Comparison of ENCODE assay signal across 11 cellular contexts in genomic region chr20:50799890-50800550, GRCh38. TPM values are rescaled to one million over a fixed set of nuclear protein-coding genes. Genes with fewer than 3 reads are reported as not detected.
A peak's percentile ranks its signal among the peaks of the same experiment; 100 is the strongest.
DNase-seq lines count a peak whose midpoint lies in the region; ATAC-seq and TF ChIP-seq lines count a peak whose summit lies in the region.
"Had no signal": no experiment of that assay in that cellular context is flagged by ENCODE, and none has a peak within 500 bp of the region (broad histone marks: within the 10 kb centered on the region; RNA-seq: fewer than 3 reads in every experiment).

No MANE protein-coding gene starts in this region.

- peak overlapping the region; percentile 54 for H3K27ac Mint-ChIP-seq in nephron progenitor cell
- no peak overlapping the region for H3K27ac Mint-ChIP-seq in activated T-cell treated with anti-CD3 and anti-CD28 coated beads, Interleukin-2, amount 50 U/mL, for 72 hours
- H3K27ac Mint-ChIP-seq: activated CD4-positive, alpha-beta memory T cell treated with anti-CD3 and anti-CD28 coated beads for 36 hours; nephron had no signal

- TF ChIP-seq RAD21 in SK-N-SH (IDR thresholded peaks at IDR 0.05; ENCODE audit: low read length) = no peak

- H4K20me1 ChIP-seq in SK-N-SH (ENCODE audit: insufficient read depth) (no peaks in the 10 kb centered on the region), GM23248 (ENCODE audit: insufficient read depth) (no peaks in the 10 kb centered on the region)

- H3K79me2 ChIP-seq in SK-N-SH (ENCODE audit: insufficient read depth) (peaks cover 24% of the 10 kb centered on the region), GM23248 (ENCODE audit: insufficient read depth) (peaks cover 13% of the 10 kb centered on the region)

- DNase-seq in SK-N-SH = no peak
- DNase-seq in nephron progenitor cell = no peak
- no peak for DNase-seq in GM23248
- no peak for DNase-seq in activated T-cell treated with anti-CD3 and anti-CD28 coated beads, Interleukin-2, amount 50 U/mL, for 72 hours
- no peak for DNase-seq in putamen (ENCODE audit: low spot score)
- DNase-seq: activated CD4-positive, alpha-beta memory T cell treated with anti-CD3 and anti-CD28 coated beads for 36 hours had no signal

- H3K4me3 ChIP-seq in SK-N-SH (ENCODE audit: low read depth in 2 of 2, low read length in 1 of 2) (no peak overlapping the region), GM23248 (no peak overlapping the region)

- H3K9ac ChIP-seq in SK-N-SH (no peak overlapping the region), GM23248 (no peak overlapping the region)

- POLR2A ChIA-PET in SK-N-SH (lab: Yijun Ruan, JAX) = no interaction called here

- no peaks in the 10 kb centered on the region for H3K9me2 ChIP-seq in SK-N-SH
- no peaks in the 10 kb centered on the region for H3K9me2 ChIP-seq in GM23248 (ENCODE audit: insufficient read depth)

- H3K4me2 ChIP-seq in SK-N-SH = no peak overlapping the region
- no peak overlapping the region for H3K4me2 ChIP-seq in GM23248 (ENCODE audit: unreplicated experiment)

- TF ChIP-seq EP300 in SK-N-SH (IDR thresholded peaks at IDR 0.05; ENCODE audit: borderline replicate concordance in 1 of 2, low read depth in 1 of 2, low read length in 1 of 2) = no peak

- H3K27me3 ChIP-seq in SK-N-SH (ENCODE audit: insufficient read depth) (no peaks in the 10 kb centered on the region), GM23248 (replicated peaks; ENCODE audit: insufficient read depth) (no peaks in the 10 kb centered on the region)

- no peaks in the 10 kb centered on the region for H3K36me3 Mint-ChIP-seq in nephron progenitor cell (ENCODE audit: low read depth)
- H3K36me3 Mint-ChIP-seq in activated T-cell treated with anti-CD3 and anti-CD28 coated beads, Interleukin-2, amount 50 U/mL, for 72 hours (ENCODE audit: insufficient read depth in 2 of 2) = peaks cover 0 to 2% of the 10 kb centered on the region in 2 donors
- H3K36me3 Mint-ChIP-seq: activated CD4-positive, alpha-beta memory T cell treated with anti-CD3 and anti-CD28 coated beads for 36 hours had no signal

- H3K27ac ChIP-seq in SK-N-SH (ENCODE audit: low read depth in 2 of 2, low read length in 1 of 2) (no peak overlapping the region), GM23248 (no peak overlapping the region)
- H3K27ac ChIP-seq: 22Rv1 had no signal

- WGBS in SK-N-SH (ENCODE audit: low lambda C conversion rate) = 94% methylated on average over 8 of the region's 8 CpGs
- WGBS in GM23248 (ENCODE audit: low coverage in 1 of 2, low lambda C conversion rate in 2 of 2, missing lambda C conversion rate in 2 of 2), 2 experiments = 89 to 92% methylated on average over 8 of the region's 8 CpGs

- H3K36me3 ChIP-seq in SK-N-SH (replicated peaks in 1 of 2; ENCODE audit: control insufficient read depth in 1 of 2, insufficient read depth in 2 of 2, low read length in 1 of 2) (no peaks in the 10 kb centered on the region), GM23248 (ENCODE audit: low read depth) (no peaks in the 10 kb centered on the region)

- no peaks in the 10 kb centered on the region for H3F3A ChIP-seq in SK-N-SH (replicated peaks; ENCODE audit: insufficient read depth)
- H3F3A ChIP-seq in GM23248 (ENCODE audit: insufficient read depth) = no peaks in the 10 kb centered on the region

- CTCF ChIA-PET in SK-N-SH (lab: Yijun Ruan, JAX) = interaction anchor here (0.5 to 1.6 kb wide), 5 partner anchors 9 to 131 kb away, joined by 3 to 7 read pairs (median 3); partner anchors contain the start of gene ADNP

- in situ Hi-C loops in GM23248 (cut with MboI) = loop anchor here (10.0 to 25.0 kb wide), 2 partner anchors 135 to 512 kb away; partner anchors contain the start of gene ADNP

- ATAC-seq in SK-N-SH treated with all-trans-retinoic acid at 6 μM for 48 hours (no peak), GM21526 (IDR thresholded peaks at IDR 0.05; ENCODE audit: low FRiP score, unreplicated experiment) (peak; percentile 41), HG03442 (IDR thresholded peaks at IDR 0.05; ENCODE audit: unreplicated experiment) (peak; percentile 35)
- no peak for ATAC-seq in activated T-cell treated with anti-CD3 and anti-CD28 coated beads, Interleukin-2, amount 50 U/mL, for 72 hours (replicated peaks in 1 of 2)

- H3K9me3 ChIP-seq in SK-N-SH (no peaks in the 10 kb centered on the region), GM23248 (ENCODE audit: low read depth) (no peaks in the 10 kb centered on the region)

- H3K4me1 Mint-ChIP-seq in nephron progenitor cell = peaks cover 19% of the 10 kb centered on the region
- peaks cover 19% of the 10 kb centered on the region for H3K4me1 Mint-ChIP-seq in activated T-cell treated with anti-CD3 and anti-CD28 coated beads, Interleukin-2, amount 50 U/mL, for 72 hours (ENCODE audit: low read depth)

- no peaks in the 10 kb centered on the region for H3K27me3 Mint-ChIP-seq in nephron progenitor cell (ENCODE audit: low read depth, poor library complexity)
- no peaks in the 10 kb centered on the region for H3K27me3 Mint-ChIP-seq in activated T-cell treated with anti-CD3 and anti-CD28 coated beads, Interleukin-2, amount 50 U/mL, for 72 hours (ENCODE audit: low read depth)
- H3K27me3 Mint-ChIP-seq: activated CD4-positive, alpha-beta memory T cell treated with anti-CD3 and anti-CD28 coated beads for 36 hours had no signal

- no peak overlapping the region for H3K4me3 Mint-ChIP-seq in nephron progenitor cell
- peak overlapping the region in 1 of 2 donors; percentile 13 for H3K4me3 Mint-ChIP-seq in activated T-cell treated with anti-CD3 and anti-CD28 coated beads, Interleukin-2, amount 50 U/mL, for 72 hours
- H3K4me3 Mint-ChIP-seq: activated CD4-positive, alpha-beta memory T cell treated with anti-CD3 and anti-CD28 coated beads for 36 hours; nephron had no signal

- no peak overlapping the region for H2AFZ ChIP-seq in SK-N-SH (ENCODE audit: low read depth)
- no peak overlapping the region for H2AFZ ChIP-seq in GM23248

- H3K4me1 ChIP-seq in SK-N-SH (ENCODE audit: control insufficient read depth in 1 of 2, insufficient read depth in 2 of 2, low read depth in 1 of 2, low read length in 1 of 2) (peaks cover 0 to 2% of the 10 kb centered on the region in 2 experiments; a peak in 2 of 4 replicates), GM23248 (ENCODE audit: insufficient read depth) (0 out of 2 replicates have a peak, but pooled peaks cover 3% of the 10 kb centered on the region)

- no peak for TF ChIP-seq CTCF in SK-N-SH (IDR thresholded peaks at IDR 0.05)
- TF ChIP-seq CTCF in nephron progenitor cell (IDR thresholded peaks at IDR 0.05) = no peak

- H3K9me3 Mint-ChIP-seq in nephron progenitor cell = no peaks in the 10 kb centered on the region
- H3K9me3 Mint-ChIP-seq in activated T-cell treated with anti-CD3 and anti-CD28 coated beads, Interleukin-2, amount 50 U/mL, for 72 hours = no peaks in the 10 kb centered on the region
- H3K9me3 Mint-ChIP-seq: activated CD4-positive, alpha-beta memory T cell treated with anti-CD3 and anti-CD28 coated beads for 36 hours; nephron had no signal

TF ChIP-seq in SK-N-SH treated with all-trans-retinoic acid at 6 μM for 48 hours, 23 proteins besides CTCF, POLR2A, EP300 and RAD21:
- TF ChIP-seq, protein P1, sequence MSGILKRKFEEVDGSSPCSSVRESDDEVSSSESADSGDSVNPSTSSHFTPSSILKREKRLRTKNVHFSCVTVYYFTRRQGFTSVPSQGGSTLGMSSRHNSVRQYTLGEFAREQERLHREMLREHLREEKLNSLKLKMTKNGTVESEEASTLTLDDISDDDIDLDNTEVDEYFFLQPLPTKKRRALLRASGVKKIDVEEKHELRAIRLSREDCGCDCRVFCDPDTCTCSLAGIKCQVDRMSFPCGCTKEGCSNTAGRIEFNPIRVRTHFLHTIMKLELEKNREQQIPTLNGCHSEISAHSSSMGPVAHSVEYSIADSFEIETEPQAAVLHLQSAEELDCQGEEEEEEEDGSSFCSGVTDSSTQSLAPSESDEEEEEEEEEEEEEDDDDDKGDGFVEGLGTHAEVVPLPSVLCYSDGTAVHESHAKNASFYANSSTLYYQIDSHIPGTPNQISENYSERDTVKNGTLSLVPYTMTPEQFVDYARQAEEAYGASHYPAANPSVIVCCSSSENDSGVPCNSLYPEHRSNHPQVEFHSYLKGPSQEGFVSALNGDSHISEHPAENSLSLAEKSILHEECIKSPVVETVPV (CRISPR knock-in tag; IDR thresholded peaks at IDR 0.05) = no peak
- peak; percentile 94 for TF ChIP-seq ZFP3 (CRISPR knock-in tag; IDR thresholded peaks at IDR 0.05)
- TF ChIP-seq OSR1 (CRISPR knock-in tag; IDR thresholded peaks at IDR 0.05) = no peak

TF ChIP-seq in SK-N-SH, 30 proteins besides CTCF, POLR2A, EP300 and RAD21 (continues in another document):
- TF ChIP-seq RFX5 (IDR thresholded peaks at IDR 0.05; ENCODE audit: low read length) (no peak), EZH2phosphoT487 (IDR thresholded peaks at IDR 0.05; ENCODE audit: borderline replicate concordance, low read depth) (no peak), TAF1 (IDR thresholded peaks at IDR 0.05; ENCODE audit: borderline replicate concordance, low read depth, low read length) (no peak), YY1 (IDR thresholded peaks at IDR 0.05; ENCODE audit: low read depth) (no peak), ELF1 (IDR thresholded peaks at IDR 0.05) (no peak)

RNA-seq across cellular contexts. Expression of gene BCAS4, which starts 5.2 kb away (rescaled TPM):
- polyA plus RNA-seq in SK-N-SH (2012; rRNA removed) (23.3 and 43.8 TPM in 2 replicates), GM23248 (2016; fragmentation: Nextera tagmentation; extraction: Ambion mirVana) (16.8 and 18.4 TPM in 2 replicates)
- polyA plus RNA-seq in SK-N-SH (2012; cell fraction: cytosol; rRNA removed) = 22.2 and 30.8 TPM in 2 replicates
- 17.8 and 20.9 TPM in 2 replicates for polyA plus RNA-seq in SK-N-SH (2012; cell fraction: nucleus; rRNA removed)
- total RNA-seq in GM23248 (2014; rRNA removed; shearing (Covaris generic)) = 12.6 and 17.7 TPM in 2 replicates
- total RNA-seq in activated T-cell treated with anti-CD3 and anti-CD28 coated beads, Interleukin-2, amount 50 U/mL, for 72 hours = 10 to 100 TPM; 13.6 to 26.7 TPM

Comparison
In these comparisons a context has a peak if more than half of its experiments do, and no peak if none do; other contexts are left out.
1. ATAC-seq: peak in GM21526 (single experiment) and HG03442 (single experiment); none in SK-N-SH treated with all-trans-retinoic acid at 6 μM for 48 hours (single experiment) and activated T-cell treated with anti-CD3 and anti-CD28 coated beads, Interleukin-2, amount 50 U/mL, for 72 hours (0 of 2).